ENCODE assay signal across 20 cellular contexts in genomic region chr11:27391336-27392015, GRCh38. TPM values are rescaled to one million over a fixed set of nuclear protein-coding genes. Genes with fewer than 3 reads are reported as not detected.
A peak's percentile ranks its signal among the peaks of the same experiment; 100 is the strongest.
DNase-seq lines count a peak whose midpoint lies in the region; ATAC-seq and TF ChIP-seq lines count a peak whose summit lies in the region.
"Had no signal": no experiment of that assay in that cellular context is flagged by ENCODE, and none has a peak within 500 bp of the region (broad histone marks: within the 10 kb centered on the region; RNA-seq: fewer than 3 reads in every experiment).

No MANE protein-coding gene starts in this region.

- DNase-seq in HCT116 (ENCODE audit: low read depth, low spot score) (peak; percentile 3), RWPE1 (ENCODE audit: low spot score) (peak; percentile 3), glutamatergic neuron (no peak), retina (peak; percentile 56), WERI-Rb-1 (no peak), AG20443 (ENCODE audit: low spot score) (no peak), natural killer cell (no peak), NOMO-1 (lab: John Stamatoyannopoulos, UW; ENCODE audit: unreplicated experiment in 2 of 2) (no peak)
- DNase-seq: activated B cell treated with CpG ODN at 0.5 μM for 24 hours; activated naive CD4-positive, alpha-beta T cell treated with Interleukin-2 at 50 U/mL for 16 hours; C1 segment of cervical spinal cord; effector memory CD8-positive, alpha-beta T cell; gastrocnemius medialis; immature natural killer cell; KBM-7; mucosa of descending colon; NCI-H1417 treated with DMSO at 0.1 percent for 48 hours; NCI-H446 had no signal

- H3K36me3 Mint-ChIP-seq in glutamatergic neuron (ENCODE audit: unreplicated experiment) (no peaks in the 10 kb centered on the region), natural killer cell (no peaks in the 10 kb centered on the region)
- H3K36me3 Mint-ChIP-seq: immature natural killer cell had no signal

- BruUV-seq in HCT116 (replicated peaks; lab: Mats Ljungman, UMichigan) = no TSS peak

- TF ChIP-seq RAD21 in HCT116 (IDR thresholded peaks at IDR 0.05; ENCODE audit: low read depth) = no peak

- no peak overlapping the region for H3K27ac ChIP-seq in HCT116 (ENCODE audit: low read depth, low read length)
- H3K27ac ChIP-seq in RWPE1 = no peak overlapping the region
- no peak overlapping the region for H3K27ac ChIP-seq in WERI-Rb-1
- H3K27ac ChIP-seq: breast epithelium, gastrocnemius medialis had no signal

- H3K4me1 ChIP-seq in HCT116 (ENCODE audit: control insufficient read depth in 1 of 2, insufficient read depth in 2 of 2, low read length in 2 of 2) = peaks cover 35 to 39% of the 10 kb centered on the region in 2 experiments
- H3K4me1 ChIP-seq: breast epithelium, prostate gland had no signal

- RAD21 ChIA-PET in HCT116 (lab: Charles Lee; ENCODE audit: low non-redundant PET in 1 of 2, low total read pairs in 2 of 2, uncharacterized antibody in 2 of 2, unreplicated experiment in 2 of 2) = no interaction called here

- H3K4me1 Mint-ChIP-seq in glutamatergic neuron (ENCODE audit: low read depth, unreplicated experiment) (peaks cover 75% of the 10 kb centered on the region), natural killer cell (no peaks in the 10 kb centered on the region)
- H3K4me1 Mint-ChIP-seq: activated B cell treated with CpG ODN at 0.5 μM for 24 hours, immature natural killer cell had no signal

- TF ChIP-seq POLR2A in HCT116 (IDR thresholded peaks at IDR 0.05; ENCODE audit: borderline replicate concordance, extremely low read depth, insufficient read depth, insufficient read length) = no peak

- CTCF ChIA-PET in HCT116 (lab: Charles Lee) (interaction anchor here (0.7 to 1.0 kb wide), 2 partner anchors 95 to 108 kb away, joined by 3 read pairs; no protein-coding TSS in a partner anchor), RWPE1 (lab: Yijun Ruan, JAX) (no interaction called here)

- H2AFZ ChIP-seq in HCT116 (ENCODE audit: low read depth, low read length, poor library complexity, severe bottlenecking) = no peak overlapping the region

- no peaks in the 10 kb centered on the region for H4K20me1 ChIP-seq in HCT116 (ENCODE audit: insufficient read depth)

- H3K27ac Mint-ChIP-seq in glutamatergic neuron (ENCODE audit: unreplicated experiment) (peak overlapping the region; percentile 33), natural killer cell (no peak overlapping the region)
- H3K27ac Mint-ChIP-seq: activated B cell treated with CpG ODN at 0.5 μM for 24 hours; effector memory CD8-positive, alpha-beta T cell; immature natural killer cell had no signal

- H3K27me3 Mint-ChIP-seq in glutamatergic neuron (ENCODE audit: unreplicated experiment) = peaks cover 4% of the 10 kb centered on the region
- H3K27me3 Mint-ChIP-seq in natural killer cell (ENCODE audit: low read depth in 2 of 2) = peaks cover 2 to 30% of the 10 kb centered on the region in 2 donors
- H3K27me3 Mint-ChIP-seq: activated B cell treated with CpG ODN at 0.5 μM for 24 hours; effector memory CD8-positive, alpha-beta T cell had no signal

- peak overlapping the region; percentile 31 for H3K4me2 ChIP-seq in HCT116 (ENCODE audit: low read length)

- TF ChIP-seq CTCF in HCT116 (IDR thresholded peaks at IDR 0.05 in 2 of 3, conservative IDR thresholded peaks at IDR 0.05 in 1 of 3; ENCODE audit: borderline replicate concordance in 1 of 3, insufficient read depth in 1 of 3, low read depth in 2 of 3, low read length in 2 of 3) = no peak
- no peak for TF ChIP-seq CTCF in RWPE1 (conservative IDR thresholded peaks at IDR 0.05; ENCODE audit: low read depth)
- TF ChIP-seq CTCF in glutamatergic neuron (IDR thresholded peaks at IDR 0.05; ENCODE audit: partially characterized antibody, unreplicated experiment) = no peak
- no peak for TF ChIP-seq CTCF in WERI-Rb-1 (IDR thresholded peaks at IDR 0.05; ENCODE audit: low read depth, low read length)
- no peak for TF ChIP-seq CTCF in natural killer cell (IDR thresholded peaks at IDR 0.05)

- POLR2A ChIA-PET in HCT116 (lab: Charles Lee) = no interaction called here
- POLR2A ChIA-PET in RWPE1 (lab: Yijun Ruan, JAX; ENCODE audit: low non-redundant PET) = interaction anchor here (0.7 kb wide), 1 partner anchor 1174 kb away, joined by 3 read pairs; no protein-coding TSS in a partner anchor

- H3K9me3 Mint-ChIP-seq in glutamatergic neuron (ENCODE audit: unreplicated experiment) (peaks cover 3% of the 10 kb centered on the region), natural killer cell (no peaks in the 10 kb centered on the region)
- H3K9me3 Mint-ChIP-seq: activated B cell treated with CpG ODN at 0.5 μM for 24 hours; effector memory CD8-positive, alpha-beta T cell had no signal

- H3K4me3 Mint-ChIP-seq in glutamatergic neuron (ENCODE audit: unreplicated experiment) = peak overlapping the region; percentile 34
- H3K4me3 Mint-ChIP-seq in natural killer cell = no peak overlapping the region
- H3K4me3 Mint-ChIP-seq: activated B cell treated with CpG ODN at 0.5 μM for 24 hours; effector memory CD8-positive, alpha-beta T cell; immature natural killer cell had no signal

- H3K9ac ChIP-seq in HCT116 (ENCODE audit: low read length) = no peak overlapping the region

- H3K9me2 ChIP-seq in HCT116 (ENCODE audit: insufficient read depth) = no peaks in the 10 kb centered on the region

- ATAC-seq in HCT116 = peak; percentile 68
- no peak for ATAC-seq in natural killer cell
- ATAC-seq: effector memory CD8-positive, alpha-beta T cell; gastrocnemius medialis; mucosa of descending colon had no signal

- H3K79me2 ChIP-seq in HCT116 (ENCODE audit: insufficient read depth, low read length) = no peaks in the 10 kb centered on the region

- H3K36me3 ChIP-seq in HCT116 (ENCODE audit: control insufficient read depth in 1 of 2, insufficient read depth in 2 of 2, low read length in 2 of 2) = no peaks in the 10 kb centered on the region
- no peaks in the 10 kb centered on the region for H3K36me3 ChIP-seq in WERI-Rb-1
- H3K36me3 ChIP-seq: breast epithelium, gastrocnemius medialis, prostate gland had no signal

- H3K9me3 ChIP-seq in HCT116 (ENCODE audit: control insufficient read depth in 1 of 2, insufficient read depth in 1 of 2, low read depth in 1 of 2, low read length in 2 of 2) = no peaks in the 10 kb centered on the region
- no peaks in the 10 kb centered on the region for H3K9me3 ChIP-seq in WERI-Rb-1 (ENCODE audit: severe bottlenecking)
- H3K9me3 ChIP-seq: breast epithelium, gastrocnemius medialis, mucosa of descending colon, prostate gland had no signal

- H3K4me3 ChIP-seq in HCT116 (replicated peaks in 1 of 2; ENCODE audit: low read depth in 1 of 2, low read length in 2 of 2) = no peak overlapping the region
- H3K4me3 ChIP-seq in WERI-Rb-1 (ENCODE audit: low read depth, low read length) = no peak overlapping the region
- H3K4me3 ChIP-seq: breast epithelium, gastrocnemius medialis, mucosa of descending colon, prostate gland had no signal

- H3K27me3 ChIP-seq in HCT116 (ENCODE audit: insufficient read depth, low read length) = no peaks in the 10 kb centered on the region
- H3K27me3 ChIP-seq in WERI-Rb-1 (ENCODE audit: insufficient read depth, low read depth, severe bottlenecking) = no peaks in the 10 kb centered on the region
- H3K27me3 ChIP-seq: breast epithelium, gastrocnemius medialis had no signal

- intact Hi-C loops in HCT116 (cut with micrococcal nuclease) = no loop called here
- intact Hi-C loops in natural killer cell (cut with micrococcal nuclease) = no loop called here

TF ChIP-seq in HCT116, 20 proteins besides CTCF, POLR2A, EP300 and RAD21:
- TF ChIP-seq CEBPB (IDR thresholded peaks at IDR 0.05; ENCODE audit: low read depth) (no peak), TCF7L2 (IDR thresholded peaks at IDR 0.05; ENCODE audit: borderline replicate concordance, extremely low read depth, insufficient read depth, insufficient read length) (peak; percentile 77)

RNA-seq across cellular contexts. Expression of gene CCDC34, which starts 28.5 kb away (rescaled TPM):
- total RNA-seq in HCT116 (2021; ENCODE audit: unreplicated experiment) (18.7 TPM), glutamatergic neuron (ENCODE audit: unreplicated experiment) (3.5 TPM), natural killer cell (1 to 10 TPM in 2 of 3 donors, under 1 TPM in 1; 0.99 to 3.0 (median 1.2) TPM)
- polyA plus RNA-seq in HCT116 (2012) = 5.2 and 6.6 TPM in 2 replicates

Comparison
In these comparisons a context has a peak if more than half of its experiments do, and no peak if none do; other contexts are left out.
1. DNase-seq: peak in HCT116 (single experiment), RWPE1 (single experiment) and retina (single experiment); none in glutamatergic neuron (single experiment), WERI-Rb-1 (single experiment), AG20443 (single experiment), natural killer cell (single experiment) and NOMO-1 (0 of 2).